In the genomic region with DNA sequence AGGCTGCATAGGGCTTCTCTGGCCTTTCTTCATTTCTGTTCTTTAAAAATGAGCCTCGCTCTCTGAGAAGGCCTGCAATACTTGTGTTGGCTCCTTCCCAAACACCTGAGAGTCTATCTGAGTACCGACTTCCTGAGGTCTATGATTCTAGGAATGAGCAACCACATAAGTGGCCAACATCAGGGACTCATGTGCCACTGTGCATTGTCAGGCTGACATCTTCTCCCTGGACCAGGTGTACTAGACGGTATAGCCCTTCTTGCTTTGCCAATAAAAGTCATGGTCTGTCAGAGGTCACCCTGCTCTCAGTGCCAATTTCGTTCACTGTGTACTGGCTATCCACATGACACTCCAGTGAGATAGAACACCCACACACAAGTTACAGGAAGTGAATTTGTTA, we compare ENCODE assay signal across 17 cellular contexts.
"Had no signal": no experiment of that assay in that cellular context is flagged by ENCODE, and none has a peak within 500 bp of the region (broad histone marks: within the 10 kb centered on the region; RNA-seq: fewer than 3 reads in every experiment).

No MANE protein-coding gene starts in this region.

- DNase-seq: colonic mucosa; dermis blood vessel endothelial cell; endodermal cell; erythroblast; gastrocnemius medialis; glutamatergic neuron; immature natural killer cell; left ventricle myocardium inferior; lower lobe of right lung; natural killer cell; posterior cingulate gyrus; sigmoid colon; stimulated activated CD4-positive, alpha-beta T cell treated with anti-CD3 and anti-CD28 coated beads, Interleukin-12 subunit alpha, Interleukin-12 subunit beta, amount 100 ng/mL, for 4 hours; stimulated activated naive CD4-positive, alpha-beta T cell; stomach; substantia nigra; transverse colon had no signal

- ATAC-seq: gastrocnemius medialis, natural killer cell had no signal
